ENCODE assay signal across 9 cellular contexts in genomic region chr20:54095824-54096223, GRCh38. TPM values are rescaled to one million over a fixed set of nuclear protein-coding genes. Genes with fewer than 3 reads are reported as not detected.
"Had no signal": no experiment of that assay in that cellular context is flagged by ENCODE, and none has a peak within 500 bp of the region (broad histone marks: within the 10 kb centered on the region; RNA-seq: fewer than 3 reads in every experiment).

No MANE protein-coding gene starts in this region.

- H3K4me1 ChIP-seq: HAP-1 had no signal

- H3K36me3 ChIP-seq: HAP-1 had no signal

- H2AFZ ChIP-seq: GM23338 had no signal

- H3K27ac ChIP-seq: HL-60, KMS-11 had no signal

- DNase-seq: H7, HFFc6, IMR-90, KBM-7 had no signal

- H3K4me3 ChIP-seq: GM23338, HAP-1 had no signal

- H3K4me2 ChIP-seq: GM23338 had no signal

- H3K9me3 ChIP-seq: HAP-1 had no signal

- ATAC-seq: GM23338 had no signal

- H3K9ac ChIP-seq: KMS-11 had no signal

RNA-seq across cellular contexts. Expression of gene BCAS1, which starts 25.4 kb away (rescaled TPM):
- total RNA-seq: H4 had no signal
- polyA plus RNA-seq: IMR-90 had no signal
